In the genomic region with DNA sequence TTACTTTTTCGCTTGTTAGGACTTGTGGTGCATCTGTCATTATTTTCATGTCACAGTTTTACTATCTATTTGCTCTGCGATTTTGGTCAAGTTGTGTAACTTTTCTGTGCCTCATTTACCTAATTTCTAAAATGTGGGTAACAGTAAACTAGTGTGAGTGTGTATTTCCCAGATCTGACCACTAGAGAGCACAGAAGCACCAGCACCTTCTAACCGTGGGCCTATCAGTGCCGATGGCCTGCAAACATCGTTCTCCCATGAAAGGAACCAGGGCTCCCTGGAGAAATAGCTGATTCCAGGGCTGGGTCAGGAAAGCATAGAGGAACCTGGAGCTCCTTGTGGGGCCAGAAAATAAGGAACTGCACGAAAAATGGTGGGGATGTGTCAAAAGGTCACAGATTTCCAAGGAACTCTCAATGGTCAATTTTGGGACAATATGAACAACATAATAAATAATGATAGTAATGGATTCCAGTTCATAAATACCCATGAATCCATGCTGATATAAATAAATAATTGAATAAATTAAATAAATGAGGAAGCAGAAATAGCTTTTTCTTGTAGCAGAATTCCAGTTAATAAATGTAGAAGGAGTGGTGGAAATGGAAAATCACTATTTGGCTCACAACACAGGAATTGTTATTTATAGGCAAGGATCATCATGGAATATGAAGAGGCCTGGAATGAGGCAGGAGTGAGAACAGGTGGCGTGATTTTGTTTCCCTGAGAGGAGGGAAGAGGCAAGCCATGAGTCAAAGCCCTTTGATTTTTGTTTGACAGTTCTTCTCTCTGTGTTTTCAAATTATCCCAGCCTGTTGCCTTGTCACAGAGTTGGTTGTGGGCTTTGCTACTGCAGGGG, we compare ENCODE assay signal across 8 cellular contexts. TPM values are rescaled to one million over a fixed set of nuclear protein-coding genes. Genes with fewer than 3 reads are reported as not detected.
DNase-seq lines count a peak whose midpoint lies in the region; ATAC-seq, FAIRE-seq and TF ChIP-seq lines count a peak whose summit lies in the region.

No MANE protein-coding gene starts in this region.

- peaks cover 19 to 37% (median 34%) of the 10 kb centered on the region in 3 donors for H3K27me3 Mint-ChIP-seq in naive B cell

- peak; percentile 55 for ATAC-seq in esophagus mucosa
- peak; percentile 44 to 51 for ATAC-seq in naive B cell (ENCODE audit: low read depth in 2 of 2)
- ATAC-seq in GM21390 (IDR thresholded peaks at IDR 0.05; ENCODE audit: unreplicated experiment) = no peak
- no peak for ATAC-seq in GM18907 (IDR thresholded peaks at IDR 0.05; ENCODE audit: unreplicated experiment)

- DNase-seq in ELR (ENCODE audit: low read depth) = peak; percentile 61
- DNase-seq in LNCaP clone FGC (ENCODE audit: low read depth) = no peak
- peak; percentile 15 to 53 for DNase-seq in SW 1271 (lab: John Stamatoyannopoulos, UW)
- peak; percentile 36 for DNase-seq in naive B cell

- no peaks in the 10 kb centered on the region for H3K36me3 Mint-ChIP-seq in naive B cell

- H3K4me1 Mint-ChIP-seq in naive B cell = peaks cover 14 to 27% (median 20%) of the 10 kb centered on the region in 3 donors

- TF ChIP-seq CTCF in LNCaP clone FGC (IDR thresholded peaks at IDR 0.05; ENCODE audit: control insufficient read depth, extremely low read depth, insufficient read depth) = peak; percentile 58

- FAIRE-seq in A204.1 (lab: Jason Lieb, UNC) = peak; percentile 72

- no peak overlapping the region for H3K4me3 Mint-ChIP-seq in naive B cell

- H3K4me3 ChIP-seq in LNCaP clone FGC (ENCODE audit: low read depth, low read length) = no peak overlapping the region

- no peak overlapping the region for H3K27ac Mint-ChIP-seq in naive B cell

- no peaks in the 10 kb centered on the region for H3K9me3 Mint-ChIP-seq in naive B cell

RNA-seq across cellular contexts. Expression of a gene that starts 31.1 kb away (rescaled TPM):
- not detected for total RNA-seq in esophagus mucosa
- polyA plus RNA-seq in naive B cell (ENCODE audit: low read depth in 6 of 6) = not detected

RNA-seq across cellular contexts. Expression of a gene that starts 35.3 kb away (rescaled TPM):
- total RNA-seq in esophagus mucosa = 97.8 TPM
- 1 to 10 TPM in 5 of 6 donors, not detected in 1; 2.8 to 4.3 (median 3.4) TPM for polyA plus RNA-seq in naive B cell (ENCODE audit: low read depth in 6 of 6)

Comparison
In these comparisons a context has a peak if more than half of its experiments do, and no peak if none do; other contexts are left out.
1. ATAC-seq: peak in esophagus mucosa (single experiment) and naive B cell (2 of 2); none in GM21390 (single experiment) and GM18907 (single experiment).